ENCODE assay signal across 2 cellular contexts in genomic region chr13:103471896-103472295, GRCh38.
TF ChIP-seq lines count a peak whose summit lies in the region.

No MANE protein-coding gene starts in this region.

TF ChIP-seq in H1, 55 proteins besides CTCF, POLR2A, EP300 and RAD21:
- TF ChIP-seq TBP (IDR thresholded peaks at IDR 0.05; ENCODE audit: low read depth, low read length) (no peak), TEAD4 (IDR thresholded peaks at IDR 0.05; ENCODE audit: low read depth, low read length) (peak; percentile 57; the same call in 1 of the 2 replicates)

TF ChIP-seq in HEK293T, 16 proteins besides CTCF, POLR2A, EP300 and RAD21:
- TF ChIP-seq PKNOX1 (IDR thresholded peaks at IDR 0.05) (no peak), FOXK2 (IDR thresholded peaks at IDR 0.05) (no peak), LEF1 (IDR thresholded peaks at IDR 0.05; ENCODE audit: borderline replicate concordance) (no peak)
